In the genomic region with DNA sequence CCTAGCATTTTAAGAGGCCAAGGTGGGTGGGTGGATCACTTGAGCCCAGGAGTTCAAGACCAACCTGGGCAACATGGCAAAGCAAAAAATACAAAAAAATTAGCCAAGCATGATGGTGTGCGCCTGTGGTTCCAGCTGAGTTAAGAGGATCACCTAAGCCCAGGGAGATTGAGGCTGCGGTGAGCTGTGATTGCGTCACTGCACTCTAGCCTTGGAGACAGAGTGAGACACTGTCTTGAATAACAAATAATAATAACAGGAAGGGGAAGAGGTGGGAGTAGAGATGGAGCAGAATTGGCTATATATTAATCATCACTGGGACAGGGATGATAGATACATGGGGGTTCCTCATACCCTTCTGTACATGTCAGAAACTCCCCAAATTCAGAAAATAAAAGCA, we compare ENCODE assay signal across 11 cellular contexts. TPM values are rescaled to one million over a fixed set of nuclear protein-coding genes. Genes with fewer than 3 reads are reported as not detected.
DNase-seq lines count a peak whose midpoint lies in the region; ATAC-seq and TF ChIP-seq lines count a peak whose summit lies in the region.
"Had no signal": no experiment of that assay in that cellular context is flagged by ENCODE, and none has a peak within 500 bp of the region (broad histone marks: within the 10 kb centered on the region; RNA-seq: fewer than 3 reads in every experiment).

No MANE protein-coding gene starts in this region.

- H3K4me3 Mint-ChIP-seq in activated CD4-positive, alpha-beta T cell treated with anti-CD3 and anti-CD28 coated beads for 36 hours, result no peak overlapping the region
- H3K4me3 Mint-ChIP-seq in activated CD4-positive, alpha-beta T cell treated with anti-CD3 and anti-CD28 coated beads, Interleukin-2, amount 10 ng/mL, durations not matched to agents 24 days and 14 days, result no peak overlapping the region
- H3K4me3 Mint-ChIP-seq in GM23338, result no peak overlapping the region
- H3K4me3 Mint-ChIP-seq: naive thymus-derived CD8-positive, alpha-beta T cell had no signal

- POLR2A ChIA-PET in activated CD4-positive, alpha-beta T cell treated with anti-CD3 and anti-CD28 coated beads for 36 hours (lab: Charles Lee), result no interaction called here

- no peaks in the 10 kb centered on the region for H3K9me3 Mint-ChIP-seq in activated CD4-positive, alpha-beta T cell treated with anti-CD3 and anti-CD28 coated beads for 36 hours (ENCODE audit: low read depth)
- H3K9me3 Mint-ChIP-seq in activated CD4-positive, alpha-beta T cell treated with anti-CD3 and anti-CD28 coated beads, Interleukin-2, amount 10 ng/mL, durations not matched to agents 24 days and 14 days, result no peaks in the 10 kb centered on the region
- no peaks in the 10 kb centered on the region for H3K9me3 Mint-ChIP-seq in GM23338
- H3K9me3 Mint-ChIP-seq: naive thymus-derived CD8-positive, alpha-beta T cell had no signal

- H3K79me2 ChIP-seq in GM23338 (replicated peaks; ENCODE audit: insufficient read depth), result no peaks in the 10 kb centered on the region; the same call in 1 of the 2 replicates

- intact Hi-C loops in activated CD4-positive, alpha-beta T cell treated with anti-CD3 and anti-CD28 coated beads for 36 hours (cut with DNase I, micrococcal nuclease), result loop anchor here in 1 of 2 experiments (1.0 kb wide), 1 partner anchor 13 kb away; no protein-coding TSS in a partner anchor
- intact Hi-C loops in activated CD4-positive, alpha-beta T cell treated with anti-CD3 and anti-CD28 coated beads, Interleukin-2, amount 10 ng/mL, durations not matched to agents 24 days and 14 days (cut with micrococcal nuclease), result loop anchor here (2.0 kb wide), 1 partner anchor 13 kb away; no protein-coding TSS in a partner anchor
- intact Hi-C loops in head of caudate nucleus (cut with DNase I), result no loop called here

- 93 to 96% methylated on average over 3 of the region's 3 CpGs for WGBS in tibial nerve, 2 donors

- peak; percentile 91 for ATAC-seq in activated CD4-positive, alpha-beta T cell treated with anti-CD3 and anti-CD28 coated beads for 36 hours
- ATAC-seq in GM23338, result no peak
- ATAC-seq: naive thymus-derived CD8-positive, alpha-beta T cell had no signal

- H3K9me3 ChIP-seq in effector memory CD4-positive, alpha-beta T cell (ENCODE audit: control insufficient read depth, low read length), result no peaks in the 10 kb centered on the region
- H3K9me3 ChIP-seq in tibial nerve, result no peaks in the 10 kb centered on the region

- no peaks in the 10 kb centered on the region for H3K9me2 ChIP-seq in GM23338 (ENCODE audit: insufficient read depth)

- H3K4me3 ChIP-seq in effector memory CD4-positive, alpha-beta T cell (ENCODE audit: insufficient read depth, low read depth, low read length, poor library complexity, severe bottlenecking), result no peak overlapping the region
- no peak overlapping the region for H3K4me3 ChIP-seq in GM23338
- no peak overlapping the region for H3K4me3 ChIP-seq in tibial nerve

- no peak for TF ChIP-seq EP300 in tibial nerve (IDR thresholded peaks at IDR 0.05)

- 0 out of 2 replicates have a peak, but pooled peaks cover 6% of the 10 kb centered on the region for H3F3A ChIP-seq in GM23338 (replicated peaks; ENCODE audit: low read depth)

- peaks cover 18% of the 10 kb centered on the region for H3K36me3 ChIP-seq in effector memory CD4-positive, alpha-beta T cell (ENCODE audit: control insufficient read depth, insufficient read depth, low read length)
- peaks cover 28% of the 10 kb centered on the region; the same call in 1 of the 2 replicates for H3K36me3 ChIP-seq in GM23338 (ENCODE audit: insufficient read depth)
- peaks cover 0 to 69% (median 0%) of the 10 kb centered on the region in 3 donors for H3K36me3 ChIP-seq in tibial nerve

- peak; percentile 78 for DNase-seq in activated CD4-positive, alpha-beta T cell treated with anti-CD3 and anti-CD28 coated beads for 36 hours
- DNase-seq in activated CD4-positive, alpha-beta T cell treated with anti-CD3 and anti-CD28 coated beads for 1 hour, result no peak
- DNase-seq in activated CD4-positive, alpha-beta T cell treated with anti-CD3 and anti-CD28 coated beads, Interleukin-2, amount 10 ng/mL, durations not matched to agents 24 days and 14 days, result no peak
- peak; percentile 26 to 61 (median 37) for DNase-seq in effector memory CD4-positive, alpha-beta T cell
- peak; percentile 59 for DNase-seq in stimulated activated CD4-positive, alpha-beta T cell treated with anti-CD3 and anti-CD28 coated beads, Interleukin-4, amount 100 ng/mL, for 24 hours
- DNase-seq in head of caudate nucleus, result no peak
- DNase-seq in GM23338 (ENCODE audit: low spot score), result no peak
- DNase-seq in tibial nerve (ENCODE audit: low spot score in 2 of 2), result no peak
- DNase-seq: MM.1S; naive thymus-derived CD8-positive, alpha-beta T cell; WERI-Rb-1 had no signal

- peaks cover 27% of the 10 kb centered on the region for H3K4me1 Mint-ChIP-seq in activated CD4-positive, alpha-beta T cell treated with anti-CD3 and anti-CD28 coated beads for 36 hours
- peaks cover 17% of the 10 kb centered on the region for H3K4me1 Mint-ChIP-seq in activated CD4-positive, alpha-beta T cell treated with anti-CD3 and anti-CD28 coated beads, Interleukin-2, amount 10 ng/mL, durations not matched to agents 24 days and 14 days
- H3K4me1 Mint-ChIP-seq in GM23338, result no peaks in the 10 kb centered on the region

- H4K20me1 ChIP-seq in GM23338 (replicated peaks; ENCODE audit: insufficient read depth), result peaks cover 12% of the 10 kb centered on the region; the same call in 1 of the 2 replicates

- H2AFZ ChIP-seq in GM23338, result no peak overlapping the region

- no peaks in the 10 kb centered on the region for H3K27me3 ChIP-seq in effector memory CD4-positive, alpha-beta T cell (replicated peaks; ENCODE audit: control insufficient read depth, insufficient read depth, low read length, poor library complexity, severe bottlenecking)
- H3K27me3 ChIP-seq in GM23338 (ENCODE audit: insufficient read depth), result no peaks in the 10 kb centered on the region
- no peaks in the 10 kb centered on the region for H3K27me3 ChIP-seq in tibial nerve

- no peaks in the 10 kb centered on the region for H3K4me1 ChIP-seq in effector memory CD4-positive, alpha-beta T cell (ENCODE audit: control insufficient read depth, insufficient read depth, low read length, poor library complexity, severe bottlenecking)
- H3K4me1 ChIP-seq in GM23338 (ENCODE audit: insufficient read depth) (no peaks in the 10 kb centered on the region), tibial nerve (peaks cover 0 to 5% (median 0%) of the 10 kb centered on the region in 4 donors)

- H3K36me3 Mint-ChIP-seq in activated CD4-positive, alpha-beta T cell treated with anti-CD3 and anti-CD28 coated beads for 36 hours (ENCODE audit: low read depth), result peaks cover 51% of the 10 kb centered on the region
- H3K36me3 Mint-ChIP-seq in activated CD4-positive, alpha-beta T cell treated with anti-CD3 and anti-CD28 coated beads, Interleukin-2, amount 10 ng/mL, durations not matched to agents 24 days and 14 days (ENCODE audit: low read depth), result peaks cover 57% of the 10 kb centered on the region
- H3K36me3 Mint-ChIP-seq in GM23338 (ENCODE audit: low read depth), result peaks cover 75% of the 10 kb centered on the region

- peak overlapping the region; percentile 77 for H3K27ac Mint-ChIP-seq in activated CD4-positive, alpha-beta T cell treated with anti-CD3 and anti-CD28 coated beads for 36 hours
- peak overlapping the region; percentile 62 for H3K27ac Mint-ChIP-seq in activated CD4-positive, alpha-beta T cell treated with anti-CD3 and anti-CD28 coated beads, Interleukin-2, amount 10 ng/mL, durations not matched to agents 24 days and 14 days
- no peak overlapping the region for H3K27ac Mint-ChIP-seq in GM23338

- no peak for TF ChIP-seq POLR2A in tibial nerve (IDR thresholded peaks at IDR 0.05)

- TF ChIP-seq CTCF in GM23338 (conservative IDR thresholded peaks at IDR 0.05; ENCODE audit: low read depth in 2 of 2), result no peak
- TF ChIP-seq CTCF in tibial nerve (IDR thresholded peaks at IDR 0.05), result no peak

- H3K27me3 Mint-ChIP-seq in activated CD4-positive, alpha-beta T cell treated with anti-CD3 and anti-CD28 coated beads for 36 hours, result no peaks in the 10 kb centered on the region
- H3K27me3 Mint-ChIP-seq in activated CD4-positive, alpha-beta T cell treated with anti-CD3 and anti-CD28 coated beads, Interleukin-2, amount 10 ng/mL, durations not matched to agents 24 days and 14 days, result no peaks in the 10 kb centered on the region
- peaks cover 4% of the 10 kb centered on the region for H3K27me3 Mint-ChIP-seq in GM23338 (ENCODE audit: insufficient read depth, low read depth, poor library complexity)
- H3K27me3 Mint-ChIP-seq: naive thymus-derived CD8-positive, alpha-beta T cell had no signal

- H3K27ac ChIP-seq in effector memory CD4-positive, alpha-beta T cell (ENCODE audit: insufficient read depth, low read length, poor library complexity, severe bottlenecking), result no peak overlapping the region
- H3K27ac ChIP-seq in GM23338 (ENCODE audit: low read depth) (no peak overlapping the region), tibial nerve (no peak overlapping the region)
- H3K27ac ChIP-seq: WERI-Rb-1 had no signal

- H3K4me2 ChIP-seq in GM23338, result no peak overlapping the region

- CTCF ChIA-PET in activated CD4-positive, alpha-beta T cell treated with anti-CD3 and anti-CD28 coated beads for 36 hours (lab: Charles Lee), result interaction anchor here (0.5 to 1.5 kb wide), 5 partner anchors 19 to 91 kb away, joined by 3 to 5 read pairs (median 3); no protein-coding TSS in a partner anchor

RNA-seq across cellular contexts. Expression of gene NMB, which starts 23.8 kb away (rescaled TPM):
- 1 to 10 TPM; 2.7 to 4.0 TPM for total RNA-seq in activated CD4-positive, alpha-beta T cell treated with anti-CD3 and anti-CD28 coated beads for 36 hours
- total RNA-seq in activated CD4-positive, alpha-beta T cell treated with anti-CD3 and anti-CD28 coated beads, Interleukin-2, amount 10 ng/mL, durations not matched to agents 24 days and 14 days, result 2.8 and 3.7 TPM in 2 replicates
- total RNA-seq in GM23338 (2014; rRNA removed; shearing (Covaris generic)), result 19.8 and 22.0 TPM in 2 replicates
- polyA plus RNA-seq in GM23338 (2016; fragmentation: Nextera tagmentation; extraction: Ambion mirVana), result 17.0 and 18.1 TPM in 2 replicates
- 100 to 1,000 TPM in 1 of 4 donors, 10 to 100 TPM in 3; 27.3 to 157 (median 68.0) TPM for total RNA-seq in tibial nerve

RNA-seq across cellular contexts. Expression of gene WDR73, which starts 27.7 kb away (rescaled TPM):
- 10 to 100 TPM; 12.4 to 13.3 TPM for total RNA-seq in activated CD4-positive, alpha-beta T cell treated with anti-CD3 and anti-CD28 coated beads for 36 hours
- total RNA-seq in activated CD4-positive, alpha-beta T cell treated with anti-CD3 and anti-CD28 coated beads, Interleukin-2, amount 10 ng/mL, durations not matched to agents 24 days and 14 days, result 24.5 and 28.0 TPM in 2 replicates
- total RNA-seq in GM23338 (2014; rRNA removed; shearing (Covaris generic)), result 25.2 and 29.3 TPM in 2 replicates
- 14.8 TPM in 2 replicates for polyA plus RNA-seq in GM23338 (2016; fragmentation: Nextera tagmentation; extraction: Ambion mirVana)
- 10 to 100 TPM; 19.7 to 40.2 (median 32.3) TPM for total RNA-seq in tibial nerve

RNA-seq across cellular contexts. Expression of gene SEC11A, which starts 34.1 kb away (rescaled TPM):
- total RNA-seq in activated CD4-positive, alpha-beta T cell treated with anti-CD3 and anti-CD28 coated beads for 36 hours, result 100 to 1,000 TPM in 1 of 2 experiments, 10 to 100 TPM in 1; 66.6 to 111 TPM
- total RNA-seq in activated CD4-positive, alpha-beta T cell treated with anti-CD3 and anti-CD28 coated beads, Interleukin-2, amount 10 ng/mL, durations not matched to agents 24 days and 14 days, result 101 and 108 TPM in 2 replicates
- 191 and 208 TPM in 2 replicates for total RNA-seq in GM23338 (2014; rRNA removed; shearing (Covaris generic))
- polyA plus RNA-seq in GM23338 (2016; fragmentation: Nextera tagmentation; extraction: Ambion mirVana), result 238 and 257 TPM in 2 replicates
- 100 to 1,000 TPM in 3 of 4 donors, 10 to 100 TPM in 1; 88.2 to 132 (median 119) TPM for total RNA-seq in tibial nerve

Comparison
In these comparisons a context has a peak if more than half of its experiments do, and no peak if none do; other contexts are left out.
1. DNase-seq: peak in activated CD4-positive, alpha-beta T cell treated with anti-CD3 and anti-CD28 coated beads for 36 hours (single experiment), effector memory CD4-positive, alpha-beta T cell (3 of 3) and stimulated activated CD4-positive, alpha-beta T cell treated with anti-CD3 and anti-CD28 coated beads, Interleukin-4, amount 100 ng/mL, for 24 hours (single experiment); none in activated CD4-positive, alpha-beta T cell treated with anti-CD3 and anti-CD28 coated beads for 1 hour (single experiment), activated CD4-positive, alpha-beta T cell treated with anti-CD3 and anti-CD28 coated beads, Interleukin-2, amount 10 ng/mL, durations not matched to agents 24 days and 14 days (single experiment), head of caudate nucleus (0 of 42), GM23338 (single experiment) and tibial nerve (0 of 2).